In the genomic region with DNA sequence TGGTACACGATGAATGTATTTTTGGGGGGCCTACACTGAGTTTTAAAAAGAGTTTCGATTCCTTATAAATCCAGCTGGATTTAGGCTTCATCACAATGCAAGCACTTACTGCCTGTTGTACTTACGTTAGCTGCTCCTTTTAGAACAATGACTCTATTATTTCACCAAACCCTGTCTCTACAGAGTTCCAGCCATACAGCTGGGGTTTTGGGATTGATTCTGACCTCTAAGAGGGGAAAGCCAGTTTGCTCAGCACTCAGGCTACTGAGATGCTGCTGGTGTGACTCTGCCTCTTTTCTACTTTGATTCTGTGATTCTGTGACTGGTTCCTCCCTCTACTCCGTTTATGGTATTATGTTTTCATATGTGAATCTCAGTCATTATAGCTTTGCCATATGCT, we compare ENCODE assay signal across 26 cellular contexts.
"Had no signal": no experiment of that assay in that cellular context is flagged by ENCODE, and none has a peak within 500 bp of the region (broad histone marks: within the 10 kb centered on the region; RNA-seq: fewer than 3 reads in every experiment).

No MANE protein-coding gene starts in this region.

- H3K4me2 ChIP-seq: neural progenitor cell, smooth muscle cell had no signal

- H3K36me3 Mint-ChIP-seq: activated naive CD8-positive, alpha-beta T cell; naive B cell; neural progenitor cell; stimulated activated naive B cell treated with anti-CD40 and anti-IgM and Interleukin-4, amounts not matched to agents 10 μg/mL and 1 μg/mL and 100 μg/mL, for 72 hours had no signal

- H3K36me3 ChIP-seq: adrenal gland, neural progenitor cell, sigmoid colon, upper lobe of left lung had no signal

- H3K27ac ChIP-seq: adrenal gland, neural progenitor cell, sigmoid colon, upper lobe of left lung had no signal

- DNase-seq: activated CD4-positive, alpha-beta T cell treated with anti-CD3 and anti-CD28 coated beads for 1 hour; activated CD4-positive, alpha-beta T cell treated with anti-CD3 and anti-CD28 coated beads, Interleukin-2, amount 50 U/mL, for 4 hours; activated CD8-positive, alpha-beta memory T cell treated with anti-CD3 and anti-CD28 coated beads for 24 hours; activated CD8-positive, alpha-beta memory T cell treated with anti-CD3 and anti-CD28 coated beads, Interleukin-2, amount 50 U/mL, for 4 hours; activated T-cell treated with anti-CD3 and anti-CD28 coated beads, Interleukin-2, amount 50 U/mL, for 24 hours; adrenal gland; cerebellar nuclear complex; effector CD4-positive, alpha-beta T cell; erythroblast; foreskin fibroblast; left cardiac atrium; mesendoderm; naive B cell; retina; sigmoid colon; stimulated activated CD4-positive, alpha-beta T cell treated with anti-CD3 and anti-CD28 coated beads, Interleukin-15, amount 100 ng/mL, for 24 hours; stimulated activated naive B cell treated with anti-CD40 and anti-IgM and Interleukin-4, amounts not matched to agents 10 μg/mL and 1 μg/mL and 100 μg/mL, for 72 hours; T-helper 9 cell; upper lobe of left lung had no signal

- H3K9me3 ChIP-seq: adrenal gland had no signal

- H3K4me1 ChIP-seq: adrenal gland, neural progenitor cell, sigmoid colon, upper lobe of left lung had no signal

- H2AFZ ChIP-seq: neural progenitor cell had no signal

- H3K4me3 ChIP-seq: adrenal gland, neural progenitor cell, sigmoid colon, smooth muscle cell, upper lobe of left lung had no signal

- H3K27me3 ChIP-seq: adrenal gland, neural progenitor cell, sigmoid colon, upper lobe of left lung had no signal

- H3K9ac ChIP-seq: neural progenitor cell had no signal

- H3K27ac Mint-ChIP-seq: activated naive CD8-positive, alpha-beta T cell; activated T-cell treated with anti-CD3 and anti-CD28 coated beads, Interleukin-2, amount 50 U/mL, for 24 hours; activated T-helper 17 cell treated with anti-CD3 and anti-CD28 coated beads, Interleukin-2, amount 50 U/mL, for 72 hours; naive B cell; neural progenitor cell; stimulated activated naive B cell treated with anti-CD40 and anti-IgM and Interleukin-4, amounts not matched to agents 10 μg/mL and 1 μg/mL and 100 μg/mL, for 72 hours had no signal

- H3K27me3 Mint-ChIP-seq: activated T-cell treated with anti-CD3 and anti-CD28 coated beads, Interleukin-2, amount 50 U/mL, for 24 hours had no signal

- ATAC-seq: activated T-helper 17 cell treated with anti-CD3 and anti-CD28 coated beads, Interleukin-2, amount 50 U/mL, for 72 hours; left cardiac atrium; stimulated activated naive B cell treated with anti-CD40 and anti-IgM and Interleukin-4, amounts not matched to agents 10 μg/mL and 1 μg/mL and 100 μg/mL, for 72 hours had no signal

- H3K4me3 Mint-ChIP-seq: activated naive CD8-positive, alpha-beta T cell; activated T-cell treated with anti-CD3 and anti-CD28 coated beads, Interleukin-2, amount 50 U/mL, for 24 hours; activated T-helper 17 cell treated with anti-CD3 and anti-CD28 coated beads, Interleukin-2, amount 50 U/mL, for 72 hours; naive B cell; neural progenitor cell; stimulated activated naive B cell treated with anti-CD40 and anti-IgM and Interleukin-4, amounts not matched to agents 10 μg/mL and 1 μg/mL and 100 μg/mL, for 72 hours had no signal

- H3K4me1 Mint-ChIP-seq: activated T-helper 17 cell treated with anti-CD3 and anti-CD28 coated beads, Interleukin-2, amount 50 U/mL, for 72 hours; naive B cell; neural progenitor cell; stimulated activated naive B cell treated with anti-CD40 and anti-IgM and Interleukin-4, amounts not matched to agents 10 μg/mL and 1 μg/mL and 100 μg/mL, for 72 hours had no signal

- FAIRE-seq: astrocyte, endometrium, islet of Langerhans had no signal
